24 cellular contexts compared by ENCODE assay signal in genomic region chr11:2908130-2908529, GRCh38. TPM values are rescaled to one million over a fixed set of nuclear protein-coding genes. Genes with fewer than 3 reads are reported as not detected.
"Had no signal": no experiment of that assay in that cellular context is flagged by ENCODE, and none has a peak within 500 bp of the region (broad histone marks: within the 10 kb centered on the region; RNA-seq: fewer than 3 reads in every experiment).

No MANE protein-coding gene starts in this region.

- DNase-seq: dermis blood vessel endothelial cell; dorsolateral prefrontal cortex; effector CD4-positive, alpha-beta T cell; effector memory CD4-positive, alpha-beta T cell; foreskin keratinocyte; heart left ventricle; hypothalamus; immature natural killer cell; islet precursor cell; kidney; kidney glomerular epithelial cell; left cardiac atrium; left lung; left ventricle myocardium superior; lower lobe of right lung; mesenchymal stem cell; mucosa of descending colon; naive B cell had no signal

- H3K36me3 ChIP-seq: esophagus muscularis mucosa, heart left ventricle, left lung, lower lobe of right lung had no signal

- ATAC-seq: foreskin keratinocyte, gastroesophageal sphincter, heart left ventricle, left cardiac atrium, left lung, left ventricle myocardium superior, lower lobe of right lung, mucosa of descending colon had no signal

- FAIRE-seq: endothelial cell of umbilical vein, frontal cortex, kidney had no signal

- H3K4me2 ChIP-seq: hepatocyte had no signal

- H2AFZ ChIP-seq: hepatocyte had no signal

- H3K9me3 ChIP-seq: left lung, lower lobe of right lung, mucosa of descending colon had no signal

- H3K4me3 ChIP-seq: dorsolateral prefrontal cortex, heart left ventricle, hepatocyte, left lung, lower lobe of right lung, mucosa of descending colon had no signal

- H3K27me3 ChIP-seq: foreskin keratinocyte, hepatocyte had no signal

- H3K27ac ChIP-seq: coronary artery, dorsolateral prefrontal cortex, esophagus muscularis mucosa, foreskin keratinocyte, gastroesophageal sphincter, heart left ventricle, hepatocyte, left lung, lower lobe of right lung had no signal

RNA-seq across cellular contexts. Expression of gene PHLDA2, which starts 21.1 kb away (rescaled TPM):
- total RNA-seq: frontal cortex had no signal
